In genomic region chr7:47647213-47647985, GRCh38 we compare ENCODE assay signal across 8 cellular contexts.
A peak's percentile ranks its signal among the peaks of the same experiment; 100 is the strongest.
DNase-seq lines count a peak whose midpoint lies in the region; ATAC-seq lines count a peak whose summit lies in the region.

No MANE protein-coding gene starts in this region.

- H3K9me3 ChIP-seq in effector memory CD4-positive, alpha-beta T cell (ENCODE audit: control insufficient read depth, low read length), result no peaks in the 10 kb centered on the region

- H3K27me3 ChIP-seq in effector memory CD4-positive, alpha-beta T cell (replicated peaks; ENCODE audit: control insufficient read depth, insufficient read depth, low read length, poor library complexity, severe bottlenecking), result no peaks in the 10 kb centered on the region

- peak overlapping the region; percentile 15 for H3K27ac Mint-ChIP-seq in activated T-cell treated with anti-CD3 and anti-CD28 coated beads, Interleukin-2, amount 50 U/mL, for 24 hours
- peak overlapping the region; percentile 88 to 90 for H3K27ac Mint-ChIP-seq in stimulated activated naive CD8-positive, alpha-beta T cell treated with anti-CD3 and anti-CD28 coated beads, Interleukin-15, amount 100 ng/mL, for 72 hours

- no peaks in the 10 kb centered on the region for H3K36me3 Mint-ChIP-seq in activated T-cell treated with anti-CD3 and anti-CD28 coated beads, Interleukin-2, amount 50 U/mL, for 24 hours (ENCODE audit: low read depth)

- H3K36me3 ChIP-seq in effector memory CD4-positive, alpha-beta T cell (ENCODE audit: control insufficient read depth, insufficient read depth, low read length), result no peaks in the 10 kb centered on the region

- peaks cover 12% of the 10 kb centered on the region for H3K4me1 Mint-ChIP-seq in activated T-cell treated with anti-CD3 and anti-CD28 coated beads, Interleukin-2, amount 50 U/mL, for 24 hours (ENCODE audit: low read depth)
- peaks cover 21% of the 10 kb centered on the region for H3K4me1 Mint-ChIP-seq in stimulated activated naive CD8-positive, alpha-beta T cell treated with anti-CD3 and anti-CD28 coated beads, Interleukin-15, amount 100 ng/mL, for 72 hours

- H3K4me3 Mint-ChIP-seq in activated T-cell treated with anti-CD3 and anti-CD28 coated beads, Interleukin-2, amount 50 U/mL, for 24 hours, result no peak overlapping the region
- peak overlapping the region; percentile 56 to 63 for H3K4me3 Mint-ChIP-seq in stimulated activated naive CD8-positive, alpha-beta T cell treated with anti-CD3 and anti-CD28 coated beads, Interleukin-15, amount 100 ng/mL, for 72 hours

- ATAC-seq in HG03135 (IDR thresholded peaks at IDR 0.05; ENCODE audit: unreplicated experiment), result peak; percentile 73
- ATAC-seq in stimulated activated naive CD8-positive, alpha-beta T cell treated with anti-CD3 and anti-CD28 coated beads, Interleukin-15, amount 100 ng/mL, for 72 hours, result peak; percentile 83

- no peak overlapping the region for H3K27ac ChIP-seq in effector memory CD4-positive, alpha-beta T cell (ENCODE audit: insufficient read depth, low read length, poor library complexity, severe bottlenecking)

- no peak for DNase-seq in activated T-cell treated with anti-CD3 and anti-CD28 coated beads, Interleukin-2, amount 50 U/mL, for 24 hours
- no peak for DNase-seq in activated T-cell treated with anti-CD3 and anti-CD28 coated beads, Interleukin-2, amount 50 U/mL, for 1 hour
- peak; percentile 39 for DNase-seq in amniotic epithelial cell (ENCODE audit: low read depth)
- DNase-seq in stimulated activated naive CD8-positive, alpha-beta T cell treated with anti-CD3 and anti-CD28 coated beads, Interleukin-15, amount 100 ng/mL, for 72 hours, result peak; percentile 24 to 33
- no peak for DNase-seq in effector memory CD4-positive, alpha-beta T cell
- no peak for DNase-seq in stimulated activated CD4-positive, alpha-beta T cell treated with anti-CD3 and anti-CD28 coated beads, Interleukin-4, amount 100 ng/mL, for 24 hours
- no peak for DNase-seq in activated effector memory CD4-positive, alpha-beta T cell treated with anti-CD3 and anti-CD28 coated beads, Interleukin-2, amount 50 U/mL, for 16 hours

- H3K4me3 ChIP-seq in effector memory CD4-positive, alpha-beta T cell (ENCODE audit: insufficient read depth, low read depth, low read length, poor library complexity, severe bottlenecking), result no peak overlapping the region

- peaks cover 6% of the 10 kb centered on the region for H3K9me3 Mint-ChIP-seq in activated T-cell treated with anti-CD3 and anti-CD28 coated beads, Interleukin-2, amount 50 U/mL, for 24 hours
- H3K9me3 Mint-ChIP-seq in stimulated activated naive CD8-positive, alpha-beta T cell treated with anti-CD3 and anti-CD28 coated beads, Interleukin-15, amount 100 ng/mL, for 72 hours, result peaks cover 11 to 12% of the 10 kb centered on the region in 2 donors

- no peaks in the 10 kb centered on the region for H3K4me1 ChIP-seq in effector memory CD4-positive, alpha-beta T cell (ENCODE audit: control insufficient read depth, insufficient read depth, low read length, poor library complexity, severe bottlenecking)

- H3K27me3 Mint-ChIP-seq in activated T-cell treated with anti-CD3 and anti-CD28 coated beads, Interleukin-2, amount 50 U/mL, for 24 hours, result no peaks in the 10 kb centered on the region
- no peaks in the 10 kb centered on the region for H3K27me3 Mint-ChIP-seq in stimulated activated naive CD8-positive, alpha-beta T cell treated with anti-CD3 and anti-CD28 coated beads, Interleukin-15, amount 100 ng/mL, for 72 hours

Comparison
In these comparisons a context has a peak if more than half of its experiments do, and no peak if none do; other contexts are left out.
1. DNase-seq: peak in amniotic epithelial cell (single experiment) and stimulated activated naive CD8-positive, alpha-beta T cell treated with anti-CD3 and anti-CD28 coated beads, Interleukin-15, amount 100 ng/mL, for 72 hours (2 of 2); none in activated T-cell treated with anti-CD3 and anti-CD28 coated beads, Interleukin-2, amount 50 U/mL, for 24 hours (single experiment), activated T-cell treated with anti-CD3 and anti-CD28 coated beads, Interleukin-2, amount 50 U/mL, for 1 hour (single experiment), effector memory CD4-positive, alpha-beta T cell (0 of 3), stimulated activated CD4-positive, alpha-beta T cell treated with anti-CD3 and anti-CD28 coated beads, Interleukin-4, amount 100 ng/mL, for 24 hours (single experiment) and activated effector memory CD4-positive, alpha-beta T cell treated with anti-CD3 and anti-CD28 coated beads, Interleukin-2, amount 50 U/mL, for 16 hours (single experiment).